In genomic region chr7:144835668-144836544, GRCh38 we compare ENCODE assay signal across 8 cellular contexts. TPM values are rescaled to one million over a fixed set of nuclear protein-coding genes. Genes with fewer than 3 reads are reported as not detected.
DNase-seq lines count a peak whose midpoint lies in the region; ATAC-seq, FAIRE-seq and TF ChIP-seq lines count a peak whose summit lies in the region.

TPK1 (minus strand) TSS chr7:144836053; CDS start chr7:144835602, 451 bp downstream.

- H3K9ac ChIP-seq in OCI-LY1 (ENCODE audit: low read length) (peak within 1 kb of the TSS; percentile 81), endothelial cell of umbilical vein (replicated peaks; ENCODE audit: extremely low read depth, insufficient read depth, low read length) (peak within 1 kb of the TSS; percentile 94)

- H4K20me1 ChIP-seq in OCI-LY1 (ENCODE audit: insufficient read depth, low read length): no peaks in the 10 kb centered on the region
- H4K20me1 ChIP-seq in endothelial cell of umbilical vein (replicated peaks; ENCODE audit: control insufficient read depth, extremely low read depth, insufficient read depth, low read length): no peaks in the 10 kb centered on the region

- H3K4me2 ChIP-seq in OCI-LY1 (ENCODE audit: low read length) (peak within 1 kb of the TSS; percentile 86), endothelial cell of umbilical vein (ENCODE audit: insufficient read depth, low read length) (peak within 1 kb of the TSS; percentile 96)

- H3K4me3 ChIP-seq in OCI-LY1 (ENCODE audit: low read depth, low read length, poor library complexity, severe bottlenecking): peak within 1 kb of the TSS; percentile 79
- H3K4me3 ChIP-seq in endothelial cell of umbilical vein (replicated peaks in 1 of 3; ENCODE audit: insufficient read depth in 1 of 3, low read depth in 1 of 3, low read length in 3 of 3): peak within 1 kb of the TSS; percentile 45 to 97 (median 96)

- dilution Hi-C loops in endothelial cell of umbilical vein (cut with MboI; ENCODE audit: extremely low pct_ligation_motif_present, low sequenced_read_pairs): no loop called here

- no peaks in the 10 kb centered on the region for H3K9me2 ChIP-seq in OCI-LY1 (ENCODE audit: low read depth, low read length)

- peak; percentile 89 for ATAC-seq in GM21381 (IDR thresholded peaks at IDR 0.05; ENCODE audit: unreplicated experiment)

- H3K27ac ChIP-seq in OCI-LY1 (ENCODE audit: low read depth, low read length, poor library complexity, severe bottlenecking): peak within 1 kb of the TSS; percentile 53
- peak within 1 kb of the TSS; percentile 96 for H3K27ac ChIP-seq in endothelial cell of umbilical vein (ENCODE audit: insufficient read depth, low read depth, low read length)

- H3K9me1 ChIP-seq in endothelial cell of umbilical vein (replicated peaks; ENCODE audit: control insufficient read depth, extremely low read depth, insufficient read depth, low read length): no peaks in the 10 kb centered on the region

- peak; percentile 82 for TF ChIP-seq POLR2A in endothelial cell of umbilical vein (IDR thresholded peaks at IDR 0.05; ENCODE audit: low read depth, low read length)

- H3F3A ChIP-seq in OCI-LY1 (ENCODE audit: insufficient read depth, low read length): no peaks in the 10 kb centered on the region

- BruUV-seq in Calu3 (replicated peaks; lab: Mats Ljungman, UMichigan) (no TSS peak), endothelial cell of umbilical vein (replicated peaks; lab: Mats Ljungman, UMichigan) (TSS peak; percentile 72)

- H3K27me3 ChIP-seq in OCI-LY1 (ENCODE audit: insufficient read depth, low read length) (no peaks in the 10 kb centered on the region), endothelial cell of umbilical vein (ENCODE audit: control insufficient read depth in 2 of 2, insufficient read depth in 2 of 2, low read length in 2 of 2) (no peaks in the 10 kb centered on the region)

- H3K79me2 ChIP-seq in OCI-LY1 (ENCODE audit: insufficient read depth, low read length) (no peaks in the 10 kb centered on the region), endothelial cell of umbilical vein (ENCODE audit: control insufficient read depth, insufficient read depth, low read length) (no peaks in the 10 kb centered on the region)

- H3K9me3 ChIP-seq in OCI-LY1 (ENCODE audit: low read length): no peaks in the 10 kb centered on the region
- no peaks in the 10 kb centered on the region for H3K9me3 ChIP-seq in endothelial cell of umbilical vein (replicated peaks; ENCODE audit: control insufficient read depth, insufficient read depth, low read length)

- DNase-seq in Calu3 (peak; percentile 95), HUDEP-2 (lab: John Stamatoyannopoulos, UW; ENCODE audit: unreplicated experiment in 76 of 76) (peak in 74 of 76 experiments; percentile 4 to 87 (median 64)), activated T-cell treated with anti-CD3 and anti-CD28 coated beads for 1 hour (ENCODE audit: low read depth) (peak; percentile 81), endothelial cell of umbilical vein (ENCODE audit: low read depth, low spot score) (peak; percentile 97), midbrain (lab: John Stamatoyannopoulos, UW) (peak; percentile 90)
- DNase-seq in stimulated activated CD8-positive, alpha-beta memory T cell treated with anti-CD3 and anti-CD28 coated beads, Interleukin-15, amount 100 ng/mL, for 48 hours (ENCODE audit: low read depth in 2 of 2): peak; percentile 85 to 89

- no peaks in the 10 kb centered on the region for H3K27me3 Mint-ChIP-seq in Calu3 (ENCODE audit: unreplicated experiment)

- H3K9me3 Mint-ChIP-seq in Calu3 (ENCODE audit: low read depth, unreplicated experiment): peaks cover under 1% of the 10 kb centered on the region

- intact Hi-C loops in Calu3 (cut with micrococcal nuclease; ENCODE audit: unreplicated experiment): no loop called here
- intact Hi-C loops in endothelial cell of umbilical vein (cut with micrococcal nuclease): loop anchor here (1.0 kb wide), 4 partner anchors 9 to 98 kb away; no protein-coding TSS in a partner anchor

- H3K4me1 Mint-ChIP-seq in Calu3 (ENCODE audit: low read depth, unreplicated experiment): peaks cover 22% of the 10 kb centered on the region

- TF ChIP-seq CTCF in Calu3 (IDR thresholded peaks at IDR 0.05; ENCODE audit: unreplicated experiment) (no peak), OCI-LY1 (IDR thresholded peaks at IDR 0.05; ENCODE audit: low read length) (no peak), endothelial cell of umbilical vein (IDR thresholded peaks at IDR 0.05; ENCODE audit: extremely low read depth in 1 of 2, insufficient read depth in 1 of 2, low read depth in 1 of 2, low read length in 2 of 2) (no peak)

- peaks cover 18% of the 10 kb centered on the region for H3K4me1 ChIP-seq in OCI-LY1 (ENCODE audit: insufficient read depth, low read length, severe bottlenecking)
- peaks cover 5% of the 10 kb centered on the region for H3K4me1 ChIP-seq in endothelial cell of umbilical vein (ENCODE audit: control insufficient read depth, extremely low read depth, insufficient read depth, low read length)

- peaks cover 23% of the 10 kb centered on the region for H3K36me3 Mint-ChIP-seq in Calu3 (ENCODE audit: insufficient read depth, unreplicated experiment)

- H2AFZ ChIP-seq in OCI-LY1 (ENCODE audit: low read length): peak within 1 kb of the TSS; percentile 45; the same call in 1 of the 2 replicates
- peak within 1 kb of the TSS; percentile 99 for H2AFZ ChIP-seq in endothelial cell of umbilical vein (ENCODE audit: low read depth, low read length)

- FAIRE-seq in endothelial cell of umbilical vein (lab: Jason Lieb, UNC): peak; percentile 93

- CTCF ChIA-PET in Calu3 (lab: Charles Lee): interaction anchor here (1.1 to 2.0 kb wide), 2 partner anchors 14 to 19 kb away, joined by 3 to 4 read pairs; no protein-coding TSS in a partner anchor
- CTCF ChIA-PET in endothelial cell of umbilical vein (lab: Charles Lee): interaction anchor here (0.6 to 5.2 kb wide), 9 partner anchors 8 to 256 kb away, joined by 3 to 76 read pairs (median 6); no protein-coding TSS in a partner anchor

- H3K36me3 ChIP-seq in OCI-LY1 (ENCODE audit: insufficient read depth, low read length) (no peaks in the 10 kb centered on the region), endothelial cell of umbilical vein (ENCODE audit: control insufficient read depth in 2 of 2, extremely low read depth in 1 of 2, insufficient read depth in 2 of 2, low read length in 2 of 2) (no peaks in the 10 kb centered on the region)

- POLR2A ChIA-PET in endothelial cell of umbilical vein (lab: Charles Lee): interaction anchor here (0.6 to 1.3 kb wide), 4 partner anchors 11 to 1823 kb away, joined by 3 to 5 read pairs (median 4); no protein-coding TSS in a partner anchor

- peak within 1 kb of the TSS; percentile 92 for H3K4me3 Mint-ChIP-seq in Calu3 (ENCODE audit: low read depth, unreplicated experiment)

- H3K27ac Mint-ChIP-seq in Calu3 (ENCODE audit: unreplicated experiment): peak within 1 kb of the TSS; percentile 93

TF ChIP-seq in endothelial cell of umbilical vein, 7 proteins besides CTCF, POLR2A, EP300 and RAD21:
- TF ChIP-seq JUN (IDR thresholded peaks at IDR 0.05; ENCODE audit: borderline replicate concordance, insufficient read depth, insufficient read length, low read depth): no peak
- TF ChIP-seq EZH2 (IDR thresholded peaks at IDR 0.05; ENCODE audit: borderline replicate concordance, low read depth, low read length, severe bottlenecking): no peak
- TF ChIP-seq POLR2AphosphoS5 (IDR thresholded peaks at IDR 0.05; ENCODE audit: insufficient read depth, low read depth, low read length): peak; percentile 98
- peak; percentile 48 for TF ChIP-seq FOS (IDR thresholded peaks at IDR 0.05; ENCODE audit: borderline replicate concordance, insufficient read depth, low read length)
- no peak for TF ChIP-seq MYC (IDR thresholded peaks at IDR 0.05; ENCODE audit: low read depth, low read length)
- no peak for TF ChIP-seq GATA2 (IDR thresholded peaks at IDR 0.05; ENCODE audit: insufficient read depth, insufficient read length, low read depth, low read length)
- no peak for TF ChIP-seq MAX (IDR thresholded peaks at IDR 0.05; ENCODE audit: insufficient read depth, insufficient read length)

RNA-seq across cellular contexts. Expression of gene TPK1, which starts in this region (rescaled TPM):
- total RNA-seq in Calu3 (2022): 11.2 and 13.2 TPM in 2 replicates
- 8.3 and 9.3 TPM in 2 replicates for total RNA-seq in endothelial cell of umbilical vein
- 6.9 and 7.5 TPM in 2 replicates for polyA plus RNA-seq in endothelial cell of umbilical vein
- polyA plus RNA-seq in endothelial cell of umbilical vein (2011; cell fraction: cytosol; rRNA removed): 6.1 and 6.6 TPM in 2 replicates
- 4.7 and 8.0 TPM in 2 replicates for polyA plus RNA-seq in endothelial cell of umbilical vein (2011; cell fraction: nucleus; rRNA removed)
- 7.4 and 10.3 TPM in 2 replicates for polyA plus RNA-seq in endothelial cell of umbilical vein (2012)
- polyA minus RNA-seq in endothelial cell of umbilical vein: 20.2 and 25.8 TPM in 2 replicates
- 1.3 TPM for polyA minus RNA-seq in endothelial cell of umbilical vein (2011; cell fraction: cytosol; rRNA and poly(A)+ RNA removed)
- 24.5 and 26.4 TPM in 2 replicates for polyA minus RNA-seq in endothelial cell of umbilical vein (2011; cell fraction: nucleus; rRNA and poly(A)+ RNA removed)

Comparison
In these comparisons a context has a peak if more than half of its experiments do, and no peak if none do; other contexts are left out.
1. Peak in every context shown above with its lines: DNase-seq, ATAC-seq, H3K4me3 ChIP-seq and H3K27ac ChIP-seq.